In genomic region chr3:70095260-70095659, GRCh38 we compare ENCODE assay signal across 24 cellular contexts.
DNase-seq lines count a peak whose midpoint lies in the region; ATAC-seq, FAIRE-seq and TF ChIP-seq lines count a peak whose summit lies in the region.
"Had no signal": no experiment of that assay in that cellular context is flagged by ENCODE, and none has a peak within 500 bp of the region (broad histone marks: within the 10 kb centered on the region; RNA-seq: fewer than 3 reads in every experiment).

No MANE protein-coding gene starts in this region.

- no peak for ATAC-seq in HepG2
- no peak for ATAC-seq in right lobe of liver
- no peak for ATAC-seq in HG02798 (IDR thresholded peaks at IDR 0.05; ENCODE audit: poor library complexity, unreplicated experiment)
- ATAC-seq: GM12878, HCT116 had no signal

- H3K27ac ChIP-seq in HepG2 (ENCODE audit: extremely low read length, insufficient read depth, low read length) (no peak overlapping the region), right lobe of liver (no peak overlapping the region), thyroid gland (peak overlapping the region in 2 of 3 donors; percentile 41 to 44)
- H3K27ac ChIP-seq: 22Rv1; BLaER1 treated with 17β-estradiol and CSF1 and Interleukin-3, amounts not matched to agents 10 nM and 100 nM; GM23248 had no signal

- BruUV-seq in HepG2 (replicated peaks; lab: Mats Ljungman, UMichigan): no TSS peak

- DNase-seq in HepG2 (ENCODE audit: low spot score): no peak
- DNase-seq in right lobe of liver: no peak
- peak; percentile 6 for DNase-seq in choroid plexus epithelial cell (ENCODE audit: low read depth)
- peak; percentile 36 to 41 for DNase-seq in thyroid gland
- no peak for DNase-seq in iPS-NIHi7 (ENCODE audit: extremely low spot score)
- DNase-seq: ACHN; AML-193; BE2C; CD4-positive, alpha-beta T cell; CD8-positive, alpha-beta memory T cell; DMS 273 treated with DMSO at 0.1 percent for 48 hours; DMS79; EL; GDM1; GM23248; H9 had no signal

- H3K9me3 ChIP-seq in HepG2 (ENCODE audit: low read length) (no peaks in the 10 kb centered on the region), right lobe of liver (no peaks in the 10 kb centered on the region), thyroid gland (no peaks in the 10 kb centered on the region)
- H3K9me3 ChIP-seq: BE2C; BLaER1 treated with 17β-estradiol and CSF1 and Interleukin-3, amounts not matched to agents 10 nM and 100 nM had no signal

- 78% methylated on average over 2 of the region's 2 CpGs for WGBS in HepG2 (ENCODE audit: low lambda C conversion rate)
- WGBS in right lobe of liver (ENCODE audit: insufficient coverage, low coverage, low lambda C conversion rate, missing lambda C conversion rate): 96% methylated on average over 2 of the region's 2 CpGs
- WGBS in thyroid gland, 2 donors: 21 to 38% methylated on average over 2 of the region's 2 CpGs

- H4K20me1 ChIP-seq in HepG2 (ENCODE audit: insufficient read depth, low read length): no peaks in the 10 kb centered on the region
- H4K20me1 ChIP-seq: BLaER1 treated with 17β-estradiol and CSF1 and Interleukin-3, amounts not matched to agents 10 nM and 100 nM had no signal

- H3K27me3 ChIP-seq in HepG2 (ENCODE audit: control insufficient read depth in 1 of 2, insufficient read depth in 2 of 2, low read length in 2 of 2) (peaks cover 0 to 3% of the 10 kb centered on the region in 2 experiments; a peak in 1 of 5 replicates), right lobe of liver (no peaks in the 10 kb centered on the region), thyroid gland (no peaks in the 10 kb centered on the region)
- H3K27me3 ChIP-seq: BLaER1 treated with 17β-estradiol and CSF1 and Interleukin-3, amounts not matched to agents 10 nM and 100 nM had no signal

- TF ChIP-seq POLR2A in HepG2 (IDR thresholded peaks at IDR 0.05; ENCODE audit: insufficient read depth in 1 of 2, low read depth in 2 of 2, low read length in 2 of 2): no peak
- no peak for TF ChIP-seq POLR2A in right lobe of liver (IDR thresholded peaks at IDR 0.05)
- no peak for TF ChIP-seq POLR2A in thyroid gland (IDR thresholded peaks at IDR 0.05)

- H3K79me2 ChIP-seq in HepG2 (ENCODE audit: insufficient read depth, low read length): no peaks in the 10 kb centered on the region

- TF ChIP-seq RAD21 in HepG2 (CRISPR knock-in tag; IDR thresholded peaks at IDR 0.05): no peak

- in situ Hi-C loops in HepG2 (cut with HindIII; ENCODE audit: extremely low pct_ligation_motif_present, low pct_unique_long_range_greater_than_20kb): no loop called here

- TF ChIP-seq CTCF in HepG2 (CRISPR knock-in tag; IDR thresholded peaks at IDR 0.05) (no peak), right lobe of liver (IDR thresholded peaks at IDR 0.05) (no peak), choroid plexus epithelial cell (conservative IDR thresholded peaks at IDR 0.05; ENCODE audit: low read depth, low read length) (no peak), thyroid gland (IDR thresholded peaks at IDR 0.05) (no peak)

- H3K4me1 ChIP-seq in HepG2 (ENCODE audit: insufficient read depth, low read length) (no peaks in the 10 kb centered on the region), right lobe of liver (no peaks in the 10 kb centered on the region), thyroid gland (peaks cover 7 to 13% of the 10 kb centered on the region in 2 donors)
- H3K4me1 ChIP-seq: BE2C had no signal

- TF ChIP-seq EP300 in HepG2 (IDR thresholded peaks at IDR 0.05; ENCODE audit: low read depth in 2 of 2, low read length in 2 of 2) (no peak), HepG2 (CRISPR knock-in tag; IDR thresholded peaks at IDR 0.05; ENCODE audit: borderline replicate concordance) (no peak)

- H3K4me3 ChIP-seq in HepG2 (replicated peaks in 1 of 3; ENCODE audit: insufficient read depth in 1 of 3, low read depth in 2 of 3, low read length in 3 of 3) (no peak overlapping the region), right lobe of liver (no peak overlapping the region), choroid plexus epithelial cell (ENCODE audit: low read depth, low read length) (no peak overlapping the region), thyroid gland (replicated peaks in 1 of 3) (no peak overlapping the region)
- H3K4me3 ChIP-seq: BLaER1 treated with 17β-estradiol and CSF1 and Interleukin-3, amounts not matched to agents 10 nM and 100 nM; GM12878; GM23248 had no signal

- no peak for FAIRE-seq in HepG2 (lab: Jason Lieb, UNC)
- FAIRE-seq: A204.1, D721Med, GM12878, GM19239 had no signal

- POLR2A ChIA-PET in HepG2 (lab: Yijun Ruan, JAX): no interaction called here

- intact Hi-C loops in HepG2 (cut with micrococcal nuclease; ENCODE audit: unreplicated experiment) (no loop called here), right lobe of liver (cut with DNase I) (no loop called here), thyroid gland (cut with DNase I) (no loop called here)

- no peak overlapping the region for H3K4me2 ChIP-seq in HepG2 (ENCODE audit: low read depth, low read length)

- CTCF ChIA-PET in HepG2 (lab: Yijun Ruan, JAX; ENCODE audit: low intra/inter-chr PET ratio, low total read pairs): no interaction called here

- H3K9ac ChIP-seq in HepG2 (ENCODE audit: insufficient read depth, low read depth, low read length): no peak overlapping the region
- H3K9ac ChIP-seq: BLaER1 treated with 17β-estradiol and CSF1 and Interleukin-3, amounts not matched to agents 10 nM and 100 nM; GM23248 had no signal

- H3K36me3 ChIP-seq in HepG2 (replicated peaks in 1 of 2; ENCODE audit: control insufficient read depth in 1 of 2, insufficient read depth in 2 of 2, low read length in 2 of 2) (no peaks in the 10 kb centered on the region), right lobe of liver (no peaks in the 10 kb centered on the region), thyroid gland (no peaks in the 10 kb centered on the region)
- H3K36me3 ChIP-seq: BE2C; BLaER1 treated with 17β-estradiol and CSF1 and Interleukin-3, amounts not matched to agents 10 nM and 100 nM had no signal

- H2AFZ ChIP-seq in HepG2 (ENCODE audit: low read length): no peak overlapping the region
- H2AFZ ChIP-seq: GM23248 had no signal

TF ChIP-seq in HepG2, 621 proteins besides CTCF, POLR2A, EP300 and RAD21:
- TF ChIP-seq ZFP1 (CRISPR knock-in tag; IDR thresholded peaks at IDR 0.05) (no peak), CEBPB (IDR thresholded peaks at IDR 0.05; ENCODE audit: borderline replicate concordance, low read depth, low read length) (peak; percentile 35; the same call in 1 of the 2 replicates)
TF ChIP-seq in HepG2: peak in this region for 1.

Comparison
In these comparisons a context has a peak if more than half of its experiments do, and no peak if none do; other contexts are left out.
1. DNase-seq: peak in choroid plexus epithelial cell (single experiment) and thyroid gland (2 of 2); none in HepG2 (single experiment), right lobe of liver (0 of 3) and iPS-NIHi7 (single experiment).
2. H3K27ac ChIP-seq: peak in thyroid gland (2 of 3); none in HepG2 (single experiment) and right lobe of liver (0 of 3).